ENCODE assay signal across 13 cellular contexts in genomic region chr3:71247948-71248315, GRCh38.
DNase-seq lines count a peak whose midpoint lies in the region; ATAC-seq and TF ChIP-seq lines count a peak whose summit lies in the region.
"Had no signal": no experiment of that assay in that cellular context is flagged by ENCODE, and none has a peak within 500 bp of the region (broad histone marks: within the 10 kb centered on the region; RNA-seq: fewer than 3 reads in every experiment).

No MANE protein-coding gene starts in this region.

- peak overlapping the region; percentile 83 for H3K27ac Mint-ChIP-seq in endodermal cell

- intact Hi-C loops in left ventricle myocardium inferior (cut with micrococcal nuclease): no loop called here
- intact Hi-C loops in cardiac septum (cut with DNase I): loop anchor here (5.0 kb wide), 3 partner anchors 54 to 186 kb away; no protein-coding TSS in a partner anchor
- intact Hi-C loops in vagina (cut with DNase I): loop anchor here (10.0 kb wide), 1 partner anchor 123 kb away; no protein-coding TSS in a partner anchor

- no peaks in the 10 kb centered on the region for H3K36me3 Mint-ChIP-seq in endodermal cell (ENCODE audit: low read depth)

- H3K4me3 Mint-ChIP-seq in endodermal cell: no peak overlapping the region
- H3K4me3 Mint-ChIP-seq: activated naive CD4-positive, alpha-beta T cell treated with anti-CD3 and anti-CD28 coated beads for 36 hours; stimulated activated naive CD8-positive, alpha-beta T cell treated with anti-CD3 and anti-CD28 coated beads, Interleukin-15, amount 100 ng/mL, for 72 hours had no signal

- DNase-seq in left ventricle myocardium inferior (no peak), cardiac septum (ENCODE audit: low spot score) (no peak), NCI-H345 (lab: John Stamatoyannopoulos, UW) (peak; percentile 44), endodermal cell (no peak), thoracic aorta (ENCODE audit: low spot score) (no peak), vagina (ENCODE audit: extremely low spot score in 2 of 2) (no peak), HUDEP-2 (lab: John Stamatoyannopoulos, UW; ENCODE audit: unreplicated experiment in 76 of 76) (no peak), GOT3 (lab: John Stamatoyannopoulos, UW) (no peak)
- DNase-seq: DMS79; NCI-H2029 treated with DMSO at 0.1 percent for 48 hours; stimulated activated naive CD8-positive, alpha-beta T cell treated with anti-CD3 and anti-CD28 coated beads, Interleukin-15, amount 100 ng/mL, for 72 hours; WERI-Rb-1 had no signal

- H3K4me3 ChIP-seq in left ventricle myocardium inferior: no peak overlapping the region
- H3K4me3 ChIP-seq in endodermal cell (ENCODE audit: low read length): no peak overlapping the region
- no peak overlapping the region for H3K4me3 ChIP-seq in thoracic aorta
- H3K4me3 ChIP-seq in vagina: no peak overlapping the region

- ATAC-seq in thoracic aorta (ENCODE audit: insufficient number of reproducible peaks, low FRiP score, low read depth): no peak
- ATAC-seq: stimulated activated naive CD8-positive, alpha-beta T cell treated with anti-CD3 and anti-CD28 coated beads, Interleukin-15, amount 100 ng/mL, for 72 hours had no signal

- H3K27ac ChIP-seq in left ventricle myocardium inferior (replicated peaks) (peak overlapping the region; percentile 78), endodermal cell (ENCODE audit: low read depth, low read length) (no peak overlapping the region), thoracic aorta (peak overlapping the region; percentile 3 to 46), vagina (no peak overlapping the region)
- H3K27ac ChIP-seq: WERI-Rb-1 had no signal

- H3K4me1 Mint-ChIP-seq in endodermal cell: peaks cover 65% of the 10 kb centered on the region

- no peak for TF ChIP-seq POLR2A in vagina (IDR thresholded peaks at IDR 0.05)

- H3K9ac ChIP-seq in endodermal cell (ENCODE audit: extremely low read depth, low read length, poor library complexity, severe bottlenecking): peak overlapping the region; percentile 9

- H3K9me3 ChIP-seq in left ventricle myocardium inferior (replicated peaks): no peaks in the 10 kb centered on the region
- no peaks in the 10 kb centered on the region for H3K9me3 ChIP-seq in endodermal cell (ENCODE audit: control insufficient read depth, low read length)
- no peaks in the 10 kb centered on the region for H3K9me3 ChIP-seq in thoracic aorta
- no peaks in the 10 kb centered on the region for H3K9me3 ChIP-seq in vagina

- H3K36me3 ChIP-seq in left ventricle myocardium inferior: no peaks in the 10 kb centered on the region
- no peaks in the 10 kb centered on the region for H3K36me3 ChIP-seq in endodermal cell (ENCODE audit: control insufficient read depth, insufficient read depth, low read length)
- no peaks in the 10 kb centered on the region for H3K36me3 ChIP-seq in thoracic aorta
- no peaks in the 10 kb centered on the region for H3K36me3 ChIP-seq in vagina
- H3K36me3 ChIP-seq: WERI-Rb-1 had no signal

- no peaks in the 10 kb centered on the region for H3K9me3 Mint-ChIP-seq in endodermal cell
- H3K9me3 Mint-ChIP-seq: activated naive CD4-positive, alpha-beta T cell treated with anti-CD3 and anti-CD28 coated beads for 36 hours; stimulated activated naive CD8-positive, alpha-beta T cell treated with anti-CD3 and anti-CD28 coated beads, Interleukin-15, amount 100 ng/mL, for 72 hours had no signal

- H3K27me3 ChIP-seq in left ventricle myocardium inferior (ENCODE audit: low read depth): no peaks in the 10 kb centered on the region
- H3K27me3 ChIP-seq in endodermal cell (ENCODE audit: control insufficient read depth, insufficient read depth, low read length, poor library complexity, severe bottlenecking): no peaks in the 10 kb centered on the region
- no peaks in the 10 kb centered on the region for H3K27me3 ChIP-seq in thoracic aorta (replicated peaks; ENCODE audit: insufficient read depth)
- H3K27me3 ChIP-seq in vagina: no peaks in the 10 kb centered on the region

- 89 to 94% methylated on average over 3 of the region's 3 CpGs for WGBS in endodermal cell (ENCODE audit: insufficient coverage in 1 of 2, insufficient read length in 1 of 2), 2 experiments

- H3K4me1 ChIP-seq in left ventricle myocardium inferior (peaks cover 68% of the 10 kb centered on the region), endodermal cell (ENCODE audit: control insufficient read depth, insufficient read depth, low read length) (peaks cover 20% of the 10 kb centered on the region), thoracic aorta (ENCODE audit: control insufficient read depth in 1 of 2, low read depth in 2 of 2) (peaks cover 7 to 41% of the 10 kb centered on the region in 2 donors), vagina (peaks cover 21% of the 10 kb centered on the region)

- H3K27me3 Mint-ChIP-seq in endodermal cell (ENCODE audit: insufficient read depth): no peaks in the 10 kb centered on the region
- H3K27me3 Mint-ChIP-seq: stimulated activated naive CD8-positive, alpha-beta T cell treated with anti-CD3 and anti-CD28 coated beads, Interleukin-15, amount 100 ng/mL, for 72 hours had no signal

- TF ChIP-seq CTCF in left ventricle myocardium inferior (IDR thresholded peaks at IDR 0.05; ENCODE audit: borderline replicate concordance): no peak
- TF ChIP-seq CTCF in endodermal cell (conservative IDR thresholded peaks at IDR 0.05): no peak
- no peak for TF ChIP-seq CTCF in thoracic aorta (IDR thresholded peaks at IDR 0.05)
- TF ChIP-seq CTCF in vagina (IDR thresholded peaks at IDR 0.05): no peak

Comparison
In these comparisons a context has a peak if more than half of its experiments do, and no peak if none do; other contexts are left out.
1. H3K27ac ChIP-seq: peak in left ventricle myocardium inferior (single experiment) and thoracic aorta (2 of 2); none in endodermal cell (single experiment) and vagina (single experiment).